28 cellular contexts compared by ENCODE assay signal in the genomic region with DNA sequence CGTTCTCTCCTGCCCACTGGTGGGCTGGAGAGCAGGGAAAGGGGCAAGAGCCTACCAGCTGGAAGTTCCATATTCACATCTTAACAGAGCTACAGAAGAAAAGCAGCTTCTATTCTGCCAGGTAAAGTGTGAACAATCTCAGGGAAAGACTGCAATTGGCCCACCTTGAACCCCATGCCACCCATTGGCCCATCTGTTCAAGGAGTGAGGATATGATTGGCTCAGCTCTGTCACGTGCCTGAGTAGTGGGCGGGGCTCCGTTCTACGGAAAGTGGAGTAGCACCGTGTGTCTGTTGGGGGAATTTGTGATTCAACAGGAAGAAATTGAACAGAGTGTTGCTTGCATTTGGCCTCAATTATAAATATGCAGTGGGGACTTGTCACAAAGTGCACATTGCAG.
"Had no signal": no experiment of that assay in that cellular context is flagged by ENCODE, and none has a peak within 500 bp of the region (broad histone marks: within the 10 kb centered on the region; RNA-seq: fewer than 3 reads in every experiment).

No MANE protein-coding gene starts in this region.

- ATAC-seq: activated CD8-positive, alpha-beta memory T cell treated with anti-CD3 and anti-CD28 coated beads, Interleukin-2, amount 10 ng/mL, durations not matched to agents 7 days and 5 days; activated naive CD8-positive, alpha-beta T cell treated with anti-CD3 and anti-CD28 coated beads, Interleukin-2, amount 50 U/mL, for 24 hours; Panc1 had no signal

- H3K27me3 ChIP-seq: SJSA1 had no signal

- H3K36me3 ChIP-seq: SJSA1 had no signal

- H3K4me1 ChIP-seq: SJSA1 had no signal

- H3K9me3 ChIP-seq: SJSA1, SK-N-SH had no signal

- FAIRE-seq: colon had no signal

- H3K4me3 ChIP-seq: SJSA1 had no signal

- H3K4me2 ChIP-seq: SK-N-SH had no signal

- H3K9ac ChIP-seq: SK-N-SH had no signal

- H3K27ac ChIP-seq: SJSA1 had no signal

- DNase-seq: activated B cell treated with CpG ODN at 0.5 μM for 24 hours; activated CD4-positive, alpha-beta memory T cell treated with anti-CD3 and anti-CD28 coated beads, Interleukin-2, amount 10 ng/mL, durations not matched to agents 7 days and 5 days; activated CD4-positive, alpha-beta T cell treated with anti-CD3 and anti-CD28 coated beads for 4 hours; activated CD4-positive, alpha-beta T cell treated with anti-CD3 and anti-CD28 coated beads, Interleukin-2, amount 50 U/mL, for 1 hour; activated CD4-positive, CD25-positive, alpha-beta regulatory T cell treated with anti-CD3 and anti-CD28 coated beads, Interleukin-2, amount 50 U/mL, for 72 hours; activated CD8-positive, alpha-beta memory T cell treated with anti-CD3 and anti-CD28 coated beads for 24 hours; activated CD8-positive, alpha-beta memory T cell treated with anti-CD3 and anti-CD28 coated beads, Interleukin-2, amount 10 ng/mL, durations not matched to agents 7 days and 5 days; activated CD8-positive, alpha-beta memory T cell treated with anti-CD3 and anti-CD28 coated beads, Interleukin-2, amount 50 U/mL, for 48 hours; activated effector memory CD4-positive, alpha-beta T cell treated with Interleukin-2 at 50 U/mL for 16 hours; activated naive CD4-positive, alpha-beta T cell treated with anti-CD3 and anti-CD28 coated beads, Interleukin-2, amount 10 ng/mL, durations not matched to agents 7 days and 5 days; activated naive CD8-positive, alpha-beta T cell treated with anti-CD3 and anti-CD28 coated beads, Interleukin-2, amount 50 U/mL, for 24 hours; activated T-cell treated with anti-CD3 and anti-CD28 coated beads, Interleukin-2, amount 50 U/mL, for 48 hours; anterior cingulate cortex; central memory CD4-positive, alpha-beta T cell; NCI-H1105; NCI-H1417 treated with DMSO at 0.1 percent for 48 hours; NCI-H187 treated with DMSO at 0.1 percent for 48 hours; NCI-H2081; NCI-H226; NCI-H446 treated with DMSO at 0.1 percent for 48 hours; NCI-H524; NCI-H69; NCI-H82; SHP77; SK-N-SH had no signal
